In the genomic region with DNA sequence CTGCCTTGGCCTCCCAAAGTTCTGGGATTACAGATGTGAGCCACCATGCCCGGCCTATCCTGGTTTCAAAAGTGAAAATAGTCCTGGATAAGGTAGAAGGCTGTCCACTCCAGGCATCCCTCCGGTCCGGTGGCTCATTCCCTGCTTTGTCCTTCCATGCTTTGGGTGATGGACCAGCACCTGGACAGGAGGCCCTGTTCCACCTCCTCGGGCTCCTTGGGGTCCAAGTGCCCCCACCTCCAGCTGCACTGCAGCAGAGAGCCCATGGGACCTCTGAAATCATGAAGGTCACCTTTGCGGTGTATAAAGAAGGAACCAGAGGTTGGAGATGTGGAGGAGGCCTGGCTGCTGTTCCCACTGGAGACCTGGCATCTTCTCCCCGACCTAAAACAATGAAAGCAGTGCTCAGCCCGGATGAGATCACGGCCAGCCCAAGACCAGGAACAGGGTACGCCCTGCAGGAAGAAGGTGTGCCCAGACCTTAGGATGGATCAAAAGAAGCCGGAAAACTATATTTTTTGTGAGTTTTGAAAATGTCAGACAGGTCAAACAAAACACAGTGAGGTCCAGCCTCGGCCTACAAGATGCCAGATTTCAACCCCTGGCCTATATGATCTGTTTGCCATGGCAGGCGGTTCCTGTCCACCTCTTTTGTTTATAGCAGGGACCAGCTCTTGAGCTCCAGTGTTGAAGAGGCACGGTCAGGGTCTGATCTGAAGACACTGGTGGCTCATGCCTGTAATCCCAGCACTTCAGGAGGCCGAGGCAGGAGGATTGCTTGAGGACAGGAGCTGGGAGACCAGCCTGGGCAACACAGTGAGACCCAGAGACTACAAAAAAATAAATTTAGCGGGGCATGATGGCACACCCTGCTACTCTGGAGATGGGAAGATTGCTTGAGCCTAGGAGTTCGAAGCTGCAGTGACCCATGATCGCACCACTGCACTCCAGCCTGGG, we compare ENCODE assay signal across 22 cellular contexts. TPM values are rescaled to one million over a fixed set of nuclear protein-coding genes. Genes with fewer than 3 reads are reported as not detected.
DNase-seq lines count a peak whose midpoint lies in the region; ATAC-seq and TF ChIP-seq lines count a peak whose summit lies in the region.
"Had no signal": no experiment of that assay in that cellular context is flagged by ENCODE, and none has a peak within 500 bp of the region (broad histone marks: within the 10 kb centered on the region; RNA-seq: fewer than 3 reads in every experiment).

No MANE protein-coding gene starts in this region.

- H3K4me1 Mint-ChIP-seq in activated naive CD4-positive, alpha-beta T cell treated with anti-CD3 and anti-CD28 coated beads for 36 hours (ENCODE audit: low read depth): peaks cover 18% of the 10 kb centered on the region
- peaks cover 31% of the 10 kb centered on the region for H3K4me1 Mint-ChIP-seq in activated naive CD8-positive, alpha-beta T cell treated with anti-CD3 and anti-CD28 coated beads, Interleukin-2, amount 50 U/mL, for 24 hours

- peaks cover 1% of the 10 kb centered on the region for H3K36me3 Mint-ChIP-seq in activated naive CD4-positive, alpha-beta T cell treated with anti-CD3 and anti-CD28 coated beads for 36 hours (ENCODE audit: low read depth)
- H3K36me3 Mint-ChIP-seq in activated naive CD8-positive, alpha-beta T cell treated with anti-CD3 and anti-CD28 coated beads, Interleukin-2, amount 50 U/mL, for 24 hours (ENCODE audit: low read depth): peaks cover 14% of the 10 kb centered on the region

- H3K4me1 ChIP-seq in left lung (peaks cover 0 to 8% of the 10 kb centered on the region in 2 donors), stomach (peaks cover 20 to 72% (median 54%) of the 10 kb centered on the region in 4 donors)
- H3K4me1 ChIP-seq: SJCRH30 had no signal

- CTCF ChIA-PET in activated naive CD4-positive, alpha-beta T cell treated with anti-CD3 and anti-CD28 coated beads for 36 hours (lab: Charles Lee): no interaction called here

- WGBS in stomach, 5 donors: 62 to 72% (median 66%) methylated on average over 13 to 17 of the region's 17 CpGs

- H3K27me3 ChIP-seq in left lung (peaks cover 0 to 13% of the 10 kb centered on the region in 2 donors), stomach (peaks cover 0 to 18% (median 0%) of the 10 kb centered on the region in 3 donors)
- H3K27me3 ChIP-seq: ovary had no signal

- peak; percentile 3 for DNase-seq in activated naive CD4-positive, alpha-beta T cell treated with anti-CD3 and anti-CD28 coated beads for 36 hours
- DNase-seq in activated naive CD4-positive, alpha-beta T cell treated with Interleukin-2 at 50 U/mL for 16 hours: no peak
- DNase-seq in activated naive CD8-positive, alpha-beta T cell treated with anti-CD3 and anti-CD28 coated beads, Interleukin-2, amount 50 U/mL, for 24 hours: no peak
- peak; percentile 25 to 27 for DNase-seq in left lung
- DNase-seq in stomach: no peak
- no peak for DNase-seq in NCI-H187 treated with DMSO at 0.1 percent for 48 hours (lab: John Stamatoyannopoulos, UW)
- DNase-seq in kidney glomerular epithelial cell (lab: John Stamatoyannopoulos, UW): no peak
- DNase-seq: ACHN; activated CD4-positive, alpha-beta T cell treated with anti-CD3 and anti-CD28 coated beads for 4 hours; CD4-positive, alpha-beta T cell; DND-41; NCI-H2029 treated with DMSO at 0.1 percent for 48 hours; NCI-H510A; SJCRH30 had no signal

- intact Hi-C loops in activated naive CD4-positive, alpha-beta T cell treated with anti-CD3 and anti-CD28 coated beads for 36 hours (cut with micrococcal nuclease): no loop called here
- intact Hi-C loops in left lung (cut with DNase I): no loop called here
- intact Hi-C loops in stomach (cut with DNase I; ENCODE audit: low total_unique reads): no loop called here

- no peak for ATAC-seq in activated naive CD8-positive, alpha-beta T cell treated with anti-CD3 and anti-CD28 coated beads, Interleukin-2, amount 50 U/mL, for 24 hours
- ATAC-seq in left lung (peak; percentile 20), HG02840 (IDR thresholded peaks at IDR 0.05; ENCODE audit: low FRiP score, unreplicated experiment) (no peak)

- TF ChIP-seq CTCF in left lung (IDR thresholded peaks at IDR 0.05): no peak
- no peak for TF ChIP-seq CTCF in stomach (IDR thresholded peaks at IDR 0.05)

- peaks cover 0 to 7% of the 10 kb centered on the region in 2 donors for H3K36me3 ChIP-seq in left lung
- peaks cover 0 to 48% (median 18%) of the 10 kb centered on the region in 4 donors for H3K36me3 ChIP-seq in stomach
- H3K36me3 ChIP-seq: ovary, SJCRH30 had no signal

- no peaks in the 10 kb centered on the region for H3K27me3 Mint-ChIP-seq in activated naive CD4-positive, alpha-beta T cell treated with anti-CD3 and anti-CD28 coated beads for 36 hours (ENCODE audit: low read depth)
- H3K27me3 Mint-ChIP-seq in activated naive CD8-positive, alpha-beta T cell treated with anti-CD3 and anti-CD28 coated beads, Interleukin-2, amount 50 U/mL, for 24 hours: no peaks in the 10 kb centered on the region
- H3K27me3 Mint-ChIP-seq: stimulated activated naive CD8-positive, alpha-beta T cell treated with anti-CD3 and anti-CD28 coated beads, Interleukin-15, Interleukin-2, amounts not matched to agents 100 ng/mL and 50 ng/mL, for 24 hours had no signal

- peak overlapping the region in 1 of 2 donors; percentile 60 for H3K27ac ChIP-seq in left lung
- peak overlapping the region; percentile 50 to 80 (median 63) for H3K27ac ChIP-seq in stomach
- H3K27ac ChIP-seq: epithelial cell of prostate, ovary, SJCRH30 had no signal

- H3K4me3 Mint-ChIP-seq in activated naive CD4-positive, alpha-beta T cell treated with anti-CD3 and anti-CD28 coated beads for 36 hours: no peak overlapping the region
- H3K4me3 Mint-ChIP-seq in activated naive CD8-positive, alpha-beta T cell treated with anti-CD3 and anti-CD28 coated beads, Interleukin-2, amount 50 U/mL, for 24 hours: no peak overlapping the region
- H3K4me3 Mint-ChIP-seq: CD4-positive, alpha-beta T cell; stimulated activated naive CD8-positive, alpha-beta T cell treated with anti-CD3 and anti-CD28 coated beads, Interleukin-15, Interleukin-2, amounts not matched to agents 100 ng/mL and 50 ng/mL, for 24 hours; T-helper 2 cell treated with Interferon-gamma antibody and Interleukin-4, amounts not matched to agents 5 μg/mL and 100 μg/mL, for 36 hours had no signal

- H3K4me3 ChIP-seq in left lung (no peak overlapping the region), stomach (no peak overlapping the region)
- H3K4me3 ChIP-seq: coronary artery, ovary, SJCRH30, smooth muscle cell had no signal

- no peak for TF ChIP-seq POLR2A in stomach (IDR thresholded peaks at IDR 0.05)

- H3K9me3 ChIP-seq in left lung: no peaks in the 10 kb centered on the region
- no peaks in the 10 kb centered on the region for H3K9me3 ChIP-seq in stomach
- H3K9me3 ChIP-seq: ovary, SJCRH30 had no signal

- H3K9me3 Mint-ChIP-seq in activated naive CD4-positive, alpha-beta T cell treated with anti-CD3 and anti-CD28 coated beads for 36 hours: no peaks in the 10 kb centered on the region
- H3K9me3 Mint-ChIP-seq in activated naive CD8-positive, alpha-beta T cell treated with anti-CD3 and anti-CD28 coated beads, Interleukin-2, amount 50 U/mL, for 24 hours: no peaks in the 10 kb centered on the region
- H3K9me3 Mint-ChIP-seq: CD4-positive, alpha-beta T cell; stimulated activated naive CD8-positive, alpha-beta T cell treated with anti-CD3 and anti-CD28 coated beads, Interleukin-15, Interleukin-2, amounts not matched to agents 100 ng/mL and 50 ng/mL, for 24 hours; T-helper 2 cell treated with Interferon-gamma antibody and Interleukin-4, amounts not matched to agents 5 μg/mL and 100 μg/mL, for 36 hours had no signal

- no peak for TF ChIP-seq EP300 in stomach (IDR thresholded peaks at IDR 0.05)

- H3K27ac Mint-ChIP-seq in activated naive CD4-positive, alpha-beta T cell treated with anti-CD3 and anti-CD28 coated beads for 36 hours: no peak overlapping the region
- peak overlapping the region; percentile 39 for H3K27ac Mint-ChIP-seq in activated naive CD8-positive, alpha-beta T cell treated with anti-CD3 and anti-CD28 coated beads, Interleukin-2, amount 50 U/mL, for 24 hours
- H3K27ac Mint-ChIP-seq: CD4-positive, alpha-beta T cell; T-helper 2 cell treated with Interferon-gamma antibody and Interleukin-4, amounts not matched to agents 5 μg/mL and 100 μg/mL, for 36 hours had no signal

RNA-seq across cellular contexts. Expression of gene LSR, which starts 5.8 kb away (rescaled TPM):
- 10 to 100 TPM in 1 of 2 experiments, 1 to 10 TPM in 1; 8.2 to 11.2 TPM for total RNA-seq in activated naive CD4-positive, alpha-beta T cell treated with anti-CD3 and anti-CD28 coated beads for 36 hours
- total RNA-seq in left lung: 100 to 1,000 TPM in 1 of 2 donors, 10 to 100 TPM in 1; 65.4 to 130 TPM
- 100 to 1,000 TPM in 2 of 5 donors, 10 to 100 TPM in 3; 20.4 to 174 (median 72.8) TPM for total RNA-seq in stomach
- polyA plus RNA-seq in stomach: 10 to 100 TPM; 17.9 to 90.7 (median 84.4) TPM

RNA-seq across cellular contexts. Expression of gene USF2, which starts 14.1 kb away (rescaled TPM):
- total RNA-seq in activated naive CD4-positive, alpha-beta T cell treated with anti-CD3 and anti-CD28 coated beads for 36 hours: 100 to 1,000 TPM; 136 to 144 TPM
- total RNA-seq in left lung: 100 to 1,000 TPM; 123 to 148 TPM
- 100 to 1,000 TPM in 1 of 5 donors, 10 to 100 TPM in 4; 26.8 to 105 (median 71.8) TPM for total RNA-seq in stomach
- 100 to 1,000 TPM in 1 of 3 donors, 10 to 100 TPM in 2; 83.9 to 109 (median 88.2) TPM for polyA plus RNA-seq in stomach

RNA-seq across cellular contexts. Expression of gene FAM187B, which starts 26.1 kb away (rescaled TPM):
- not detected for total RNA-seq in activated naive CD4-positive, alpha-beta T cell treated with anti-CD3 and anti-CD28 coated beads for 36 hours
- under 1 TPM in 1 of 2 donors, not detected in 1; 0.20 TPM for total RNA-seq in left lung
- total RNA-seq in stomach: not detected
- polyA plus RNA-seq in stomach: under 1 TPM in 1 of 3 donors, not detected in 2; 0.25 TPM
- total RNA-seq: CD4-positive, alpha-beta T cell; ovary; SJCRH30; smooth muscle cell had no signal
- polyA plus RNA-seq: smooth muscle cell had no signal

RNA-seq across cellular contexts. Expression of gene HAMP, which starts 27.7 kb away (rescaled TPM):
- under 1 TPM; 0.19 to 0.86 TPM for total RNA-seq in activated naive CD4-positive, alpha-beta T cell treated with anti-CD3 and anti-CD28 coated beads for 36 hours
- 1 to 10 TPM; 1.1 to 1.9 TPM for total RNA-seq in left lung
- 10 to 100 TPM in 1 of 5 donors, not detected in 4; 10.4 TPM for total RNA-seq in stomach
- polyA plus RNA-seq in stomach: 1 to 10 TPM in 1 of 3 donors, under 1 TPM in 1, not detected in 1; 0.60 to 6.6 TPM
- total RNA-seq: smooth muscle cell had no signal
- polyA plus RNA-seq: smooth muscle cell had no signal

RNA-seq across cellular contexts. Expression of gene MAG, which starts 37.3 kb away (rescaled TPM):
- total RNA-seq in activated naive CD4-positive, alpha-beta T cell treated with anti-CD3 and anti-CD28 coated beads for 36 hours: under 1 TPM; 0.19 to 0.77 TPM
- total RNA-seq in left lung (not detected), stomach (1 to 10 TPM in 1 of 5 donors, under 1 TPM in 1, not detected in 3; 0.73 to 5.5 TPM)
- polyA plus RNA-seq in stomach: under 1 TPM in 1 of 3 donors, not detected in 2; 0.05 TPM
- total RNA-seq: CD4-positive, alpha-beta T cell; mononuclear cell; smooth muscle cell had no signal
- polyA plus RNA-seq: smooth muscle cell had no signal

Comparison
In these comparisons a context has a peak if more than half of its experiments do, and no peak if none do; other contexts are left out.
1. DNase-seq: peak in activated naive CD4-positive, alpha-beta T cell treated with anti-CD3 and anti-CD28 coated beads for 36 hours (single experiment) and left lung (2 of 2); none in activated naive CD4-positive, alpha-beta T cell treated with Interleukin-2 at 50 U/mL for 16 hours (single experiment), activated naive CD8-positive, alpha-beta T cell treated with anti-CD3 and anti-CD28 coated beads, Interleukin-2, amount 50 U/mL, for 24 hours (single experiment), stomach (single experiment), NCI-H187 treated with DMSO at 0.1 percent for 48 hours (single experiment) and kidney glomerular epithelial cell (single experiment).